Comparison of ENCODE assay signal across 28 cellular contexts in the genomic region with DNA sequence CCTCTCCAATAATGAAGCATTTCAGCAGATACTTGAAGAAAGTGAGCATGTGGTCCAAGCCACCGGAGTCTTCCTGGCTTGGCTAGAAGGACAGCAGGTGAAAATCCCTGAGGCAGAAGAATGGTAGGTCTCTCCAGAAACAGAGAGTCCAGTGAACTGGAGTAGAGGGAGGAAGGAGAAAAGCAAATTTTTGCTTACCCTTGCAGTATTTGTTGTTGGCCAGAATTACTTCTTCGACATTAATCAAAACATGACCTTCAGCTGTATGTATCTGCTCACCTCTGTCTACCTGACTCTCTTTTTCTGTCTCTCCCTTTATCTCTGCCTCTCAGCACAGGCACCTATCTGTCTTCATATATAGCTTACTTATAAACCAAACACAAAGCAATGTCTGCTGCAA.
"Had no signal": no experiment of that assay in that cellular context is flagged by ENCODE, and none has a peak within 500 bp of the region (broad histone marks: within the 10 kb centered on the region; RNA-seq: fewer than 3 reads in every experiment).

No MANE protein-coding gene starts in this region.

- H3K79me2 ChIP-seq: parathyroid adenoma had no signal

- H3K27me3 ChIP-seq: neural progenitor cell, ovary, spleen, suprapubic skin, testis, tibial artery, transverse colon, upper lobe of right lung, uterus had no signal

- H3K27ac ChIP-seq: neural progenitor cell, ovary, parathyroid adenoma, psoas muscle, skin epidermis, spleen, suprapubic skin, testis, tibial artery, transverse colon, upper lobe of right lung, uterus had no signal

- H3K9ac ChIP-seq: neural progenitor cell, parathyroid adenoma had no signal

- H3K4me3 ChIP-seq: neural progenitor cell, ovary, psoas muscle, skin epidermis, smooth muscle cell, spleen, suprapubic skin, testis, tibial artery, transverse colon, upper lobe of right lung, uterus had no signal

- DNase-seq: natural killer cell; occipital lobe; ovary; posterior cingulate gyrus; psoas muscle; right cardiac atrium; spleen; stimulated activated CD4-positive, alpha-beta T cell treated with anti-CD3 and anti-CD28 coated beads, Interleukin-12 subunit alpha, Interleukin-12 subunit beta, amount 100 ng/mL, for 4 hours; stimulated activated CD4-positive, alpha-beta T cell treated with anti-CD3 and anti-CD28 coated beads, Interleukin-1b, Interleukin-23, amount 100 ng/mL, for 48 hours; stimulated activated CD4-positive, alpha-beta T cell treated with anti-CD3 and anti-CD28 coated beads, Interleukin-4, amount 100 ng/mL, for 1 hour; stimulated activated CD4-positive, alpha-beta T cell treated with anti-CD3 and anti-CD28 coated beads, Interleukin-4, amount 100 ng/mL, for 4 hours; stimulated activated CD8-positive, alpha-beta memory T cell treated with anti-CD3 and anti-CD28 coated beads, Interleukin-4, amount 100 ng/mL, for 48 hours; stimulated activated naive CD4-positive, alpha-beta T cell; stimulated activated naive CD8-positive, alpha-beta T cell treated with anti-CD3 and anti-CD28 coated beads, Interleukin-15, amount 100 ng/mL, for 72 hours; stimulated activated naive CD8-positive, alpha-beta T cell treated with anti-CD3 and anti-CD28 coated beads, Interleukin-15, Interleukin-2, amounts not matched to agents 100 U/mL and 50 U/mL, for 24 hours; substantia nigra; testis; tibial artery; transverse colon; upper lobe of right lung; uterus had no signal

- H3K9me3 ChIP-seq: ovary, psoas muscle, spleen, suprapubic skin, testis, tibial artery, upper lobe of right lung, uterus had no signal

- H3K36me3 ChIP-seq: neural progenitor cell, ovary, spleen, suprapubic skin, tibial artery, transverse colon, upper lobe of right lung, uterus had no signal

- ATAC-seq: natural killer cell; psoas muscle; right cardiac atrium; sciatic nerve; stimulated activated memory B cell treated with anti-CD40 and anti-IgM and Interleukin-4, amounts not matched to agents 10 μg/mL and 1 μg/mL and 100 μg/mL, for 72 hours; stimulated activated naive CD8-positive, alpha-beta T cell treated with anti-CD3 and anti-CD28 coated beads, Interleukin-15, amount 100 ng/mL, for 72 hours; stimulated activated naive CD8-positive, alpha-beta T cell treated with anti-CD3 and anti-CD28 coated beads, Interleukin-15, Interleukin-2, amounts not matched to agents 100 U/mL and 50 U/mL, for 24 hours; upper lobe of right lung had no signal

- H3K4me2 ChIP-seq: neural progenitor cell, smooth muscle cell had no signal

- H3K4me1 ChIP-seq: neural progenitor cell, parathyroid adenoma, psoas muscle, spleen, suprapubic skin, testis, tibial artery, transverse colon, upper lobe of right lung, uterus had no signal

- H2AFZ ChIP-seq: neural progenitor cell, parathyroid adenoma had no signal
